Comparison of ENCODE assay signal across 16 cellular contexts in the genomic region with DNA sequence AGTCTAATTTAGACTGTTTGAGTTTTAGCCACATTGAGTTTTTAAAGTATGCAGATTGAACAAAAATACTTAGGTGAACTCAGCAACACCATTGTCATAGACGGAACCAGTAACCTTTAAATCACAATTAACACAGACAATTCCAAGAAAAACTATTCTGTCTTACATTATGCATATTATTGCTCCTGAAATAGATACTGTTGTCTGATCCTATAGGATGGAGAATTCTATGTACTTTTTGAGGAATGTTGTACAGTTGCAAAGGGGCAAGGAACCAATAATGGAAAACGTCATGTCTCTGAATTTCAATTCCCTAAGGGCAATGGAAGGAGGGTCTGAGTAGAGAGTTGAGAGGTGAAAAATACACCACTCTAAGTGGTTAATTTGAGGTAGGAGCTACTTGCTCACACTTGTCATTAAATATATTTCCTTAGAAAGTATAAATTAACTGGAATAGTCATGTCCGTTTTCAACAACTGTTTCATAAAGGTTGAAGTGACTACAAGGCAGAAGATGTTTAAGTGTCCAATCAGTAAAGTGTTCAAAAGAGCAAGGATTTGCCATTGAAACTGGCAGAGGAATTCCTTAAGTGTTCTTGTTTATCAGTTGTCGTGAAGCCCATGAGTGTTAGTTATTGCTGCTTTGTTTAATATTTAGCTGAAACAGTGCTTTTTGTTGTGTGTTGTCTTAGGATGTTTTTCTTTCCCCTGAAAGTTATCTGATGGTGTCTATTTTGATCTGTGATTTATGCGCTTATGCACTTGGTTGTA. TPM values are rescaled to one million over a fixed set of nuclear protein-coding genes. Genes with fewer than 3 reads are reported as not detected.
A peak's percentile ranks its signal among the peaks of the same experiment; 100 is the strongest.
DNase-seq lines count a peak whose midpoint lies in the region; ATAC-seq and TF ChIP-seq lines count a peak whose summit lies in the region.
"Had no signal": no experiment of that assay in that cellular context is flagged by ENCODE, and none has a peak within 500 bp of the region (broad histone marks: within the 10 kb centered on the region; RNA-seq: fewer than 3 reads in every experiment).

No MANE protein-coding gene starts in this region.

- intact Hi-C loops in psoas muscle (cut with DNase I) = loop anchor here (5.0 to 10.0 kb wide), 4 partner anchors 160 to 990 kb away; no protein-coding TSS in a partner anchor

- TF ChIP-seq CTCF in endothelial cell (IDR thresholded peaks at IDR 0.05; ENCODE audit: unreplicated experiment) (no peak), psoas muscle (IDR thresholded peaks at IDR 0.05) (no peak)

- no peak for ATAC-seq in psoas muscle
- ATAC-seq: left ventricle myocardium superior, SK-N-SH treated with all-trans-retinoic acid at 6 μM for 48 hours had no signal

- H3K9me3 Mint-ChIP-seq in endothelial cell (ENCODE audit: unreplicated experiment) = no peaks in the 10 kb centered on the region
- H3K9me3 Mint-ChIP-seq: activated naive CD8-positive, alpha-beta T cell treated with anti-CD3 and anti-CD28 coated beads, Interleukin-2, amount 10 ng/mL, durations not matched to agents 7 days and 5 days; H9 had no signal

- no peaks in the 10 kb centered on the region for H3K27me3 ChIP-seq in psoas muscle (ENCODE audit: insufficient read depth in 3 of 3, low read length in 2 of 3)

- no peaks in the 10 kb centered on the region for H3K36me3 ChIP-seq in psoas muscle (ENCODE audit: insufficient read depth in 1 of 2, low read depth in 1 of 2)
- H3K36me3 ChIP-seq: thoracic aorta had no signal

- peaks cover 6% of the 10 kb centered on the region for H3K4me1 ChIP-seq in psoas muscle
- H3K4me1 ChIP-seq: Caco-2 had no signal

- H3K4me1 Mint-ChIP-seq in endothelial cell (ENCODE audit: unreplicated experiment) = peaks cover 6% of the 10 kb centered on the region

- H3K4me3 ChIP-seq in psoas muscle = peak overlapping the region; percentile 82

- no peak overlapping the region for H3K27ac Mint-ChIP-seq in endothelial cell (ENCODE audit: unreplicated experiment)
- H3K27ac Mint-ChIP-seq: activated naive CD8-positive, alpha-beta T cell treated with anti-CD3 and anti-CD28 coated beads, Interleukin-2, amount 10 ng/mL, durations not matched to agents 7 days and 5 days; H9 had no signal

- no peaks in the 10 kb centered on the region for H3K36me3 Mint-ChIP-seq in endothelial cell (ENCODE audit: low read depth, unreplicated experiment)
- H3K36me3 Mint-ChIP-seq: activated naive CD8-positive, alpha-beta T cell treated with anti-CD3 and anti-CD28 coated beads, Interleukin-2, amount 10 ng/mL, durations not matched to agents 7 days and 5 days had no signal

- peaks cover 4% of the 10 kb centered on the region for H3K27me3 Mint-ChIP-seq in endothelial cell (ENCODE audit: unreplicated experiment)

- DNase-seq in NCI-H2029 treated with DMSO at 0.1 percent for 48 hours (lab: John Stamatoyannopoulos, UW) = peak; percentile 91
- no peak for DNase-seq in NCI-H2029 (lab: John Stamatoyannopoulos, UW)
- peak; percentile 39 for DNase-seq in NCI-H345 (lab: John Stamatoyannopoulos, UW)
- DNase-seq in endothelial cell (ENCODE audit: low spot score) = no peak
- DNase-seq in psoas muscle = no peak
- DNase-seq in CD1c-positive myeloid dendritic cell (ENCODE audit: extremely low spot score) = no peak
- DNase-seq in stimulated activated naive CD4-positive, alpha-beta T cell treated with Interleukin-2 at 50 U/mL for 16 hours (lab: John Stamatoyannopoulos, UW) = no peak
- DNase-seq in activated naive CD4-positive, alpha-beta T cell treated with Interleukin-2 at 50 U/mL for 16 hours = no peak
- DNase-seq: activated naive CD8-positive, alpha-beta T cell treated with anti-CD3 and anti-CD28 coated beads, Interleukin-2, amount 10 ng/mL, durations not matched to agents 7 days and 5 days; Caco-2; H9; left ventricle myocardium superior; OCI-M1; stimulated activated CD4-positive, alpha-beta T cell treated with anti-CD3 and anti-CD28 coated beads, Interleukin-12 subunit alpha, Interleukin-12 subunit beta, amount 100 ng/mL, for 4 hours had no signal

- H3K4me3 Mint-ChIP-seq in endothelial cell (ENCODE audit: unreplicated experiment) = peak overlapping the region; percentile 94

- peak overlapping the region; percentile 72 for H3K27ac ChIP-seq in psoas muscle
- H3K27ac ChIP-seq: thoracic aorta had no signal

- WGBS in psoas muscle, 3 donors = 36 to 54% (median 37%) methylated on average over 5 of the region's 5 CpGs

- H3K9me3 ChIP-seq in psoas muscle = no peaks in the 10 kb centered on the region
- H3K9me3 ChIP-seq: Caco-2, thoracic aorta had no signal

RNA-seq across cellular contexts. Expression of gene NKAIN2, which starts 1.3 kb away (rescaled TPM):
- 9.5 TPM for total RNA-seq in endothelial cell (ENCODE audit: unreplicated experiment)
- total RNA-seq in psoas muscle = 10 to 100 TPM in 1 of 4 donors, 1 to 10 TPM in 2, under 1 TPM in 1; 0.65 to 13.5 (median 4.0) TPM
- 1 to 10 TPM in 1 of 3 donors, under 1 TPM in 2; 0.08 to 1.1 (median 0.69) TPM for polyA plus RNA-seq in psoas muscle
- total RNA-seq: activated naive CD8-positive, alpha-beta T cell treated with anti-CD3 and anti-CD28 coated beads, Interleukin-2, amount 10 ng/mL, durations not matched to agents 7 days and 5 days; Caco-2 had no signal

Comparison
In these comparisons a context has a peak if more than half of its experiments do, and no peak if none do; other contexts are left out.
1. DNase-seq: peak in NCI-H2029 treated with DMSO at 0.1 percent for 48 hours (single experiment) and NCI-H345 (single experiment); none in NCI-H2029 (single experiment), endothelial cell (single experiment), psoas muscle (0 of 2), CD1c-positive myeloid dendritic cell (single experiment), stimulated activated naive CD4-positive, alpha-beta T cell treated with Interleukin-2 at 50 U/mL for 16 hours (single experiment) and activated naive CD4-positive, alpha-beta T cell treated with Interleukin-2 at 50 U/mL for 16 hours (single experiment).